In genomic region chr12:116508145-116509121, GRCh38 we compare ENCODE assay signal across 8 cellular contexts. TPM values are rescaled to one million over a fixed set of nuclear protein-coding genes. Genes with fewer than 3 reads are reported as not detected.
DNase-seq lines count a peak whose midpoint lies in the region; ATAC-seq and TF ChIP-seq lines count a peak whose summit lies in the region.

No MANE protein-coding gene starts in this region.

- no peaks in the 10 kb centered on the region for H3K9me3 ChIP-seq in HUES6 (ENCODE audit: control insufficient read depth, insufficient read depth, low read depth, low read length)

- peak; percentile 52 for ATAC-seq in stimulated activated effector memory CD8-positive, alpha-beta T cell treated with anti-CD3 and anti-CD28 coated beads, Interleukin-12 subunit alpha, Interleukin-12 subunit beta, amount 100 ng/mL, for 72 hours
- ATAC-seq in HG03025 (IDR thresholded peaks at IDR 0.05; ENCODE audit: low FRiP score, unreplicated experiment), result no peak

- H3K27me3 ChIP-seq in BJ (ENCODE audit: control insufficient read depth, insufficient read depth, low read length), result no peaks in the 10 kb centered on the region
- no peaks in the 10 kb centered on the region for H3K27me3 ChIP-seq in HUES6 (ENCODE audit: control insufficient read depth, insufficient read depth, low read length)

- no peak overlapping the region for H3K27ac Mint-ChIP-seq in stimulated activated effector memory CD8-positive, alpha-beta T cell treated with anti-CD3 and anti-CD28 coated beads, Interleukin-12 subunit alpha, Interleukin-12 subunit beta, amount 100 ng/mL, for 72 hours

- CTCF ChIA-PET in BJ (lab: Yijun Ruan, JAX), result interaction anchor here (0.6 to 1.4 kb wide), 4 partner anchors 10 to 74 kb away, joined by 3 to 6 read pairs (median 3); no protein-coding TSS in a partner anchor

- peak overlapping the region; percentile 78 for H3K9ac ChIP-seq in HUES6 (ENCODE audit: low read length)

- H3K36me3 Mint-ChIP-seq in stimulated activated effector memory CD8-positive, alpha-beta T cell treated with anti-CD3 and anti-CD28 coated beads, Interleukin-12 subunit alpha, Interleukin-12 subunit beta, amount 100 ng/mL, for 72 hours, result no peaks in the 10 kb centered on the region

- H3K4me1 ChIP-seq in HUES6 (ENCODE audit: control insufficient read depth, insufficient read depth, low read length), result peaks cover 9% of the 10 kb centered on the region

- peaks cover 4% of the 10 kb centered on the region for H3K4me1 Mint-ChIP-seq in stimulated activated effector memory CD8-positive, alpha-beta T cell treated with anti-CD3 and anti-CD28 coated beads, Interleukin-12 subunit alpha, Interleukin-12 subunit beta, amount 100 ng/mL, for 72 hours

- no peak for DNase-seq in BJ (ENCODE audit: low read depth)
- DNase-seq in astrocyte of the hippocampus (ENCODE audit: low read depth, low spot score), result peak; percentile 40
- DNase-seq in kidney glomerular epithelial cell (lab: John Stamatoyannopoulos, UW), result peak; percentile 36
- no peak for DNase-seq in stimulated activated effector memory CD8-positive, alpha-beta T cell treated with anti-CD3 and anti-CD28 coated beads, Interleukin-12 subunit alpha, Interleukin-12 subunit beta, amount 100 ng/mL, for 72 hours (ENCODE audit: low spot score in 2 of 2)
- DNase-seq in NCI-H2081 (lab: John Stamatoyannopoulos, UW), result no peak
- DNase-seq in dedifferentiated amniotic fluid mesenchymal stem cell (ENCODE audit: extremely low spot score), result no peak

- H3K36me3 ChIP-seq in BJ (ENCODE audit: control insufficient read depth, insufficient read depth, low read length) (no peaks in the 10 kb centered on the region), HUES6 (ENCODE audit: control insufficient read depth, insufficient read depth, low read length) (no peaks in the 10 kb centered on the region)

- POLR2A ChIA-PET in BJ (lab: Charles Lee), result no interaction called here

- H3K4me3 Mint-ChIP-seq in stimulated activated effector memory CD8-positive, alpha-beta T cell treated with anti-CD3 and anti-CD28 coated beads, Interleukin-12 subunit alpha, Interleukin-12 subunit beta, amount 100 ng/mL, for 72 hours, result peak overlapping the region; percentile 41

- H3K4me3 ChIP-seq in BJ (ENCODE audit: low read depth, low read length), result peak overlapping the region; percentile 37
- peak overlapping the region; percentile 81 for H3K4me3 ChIP-seq in HUES6 (ENCODE audit: low read depth, low read length)

- no peaks in the 10 kb centered on the region for H3K9me3 Mint-ChIP-seq in stimulated activated effector memory CD8-positive, alpha-beta T cell treated with anti-CD3 and anti-CD28 coated beads, Interleukin-12 subunit alpha, Interleukin-12 subunit beta, amount 100 ng/mL, for 72 hours

- no peak for TF ChIP-seq CTCF in BJ (IDR thresholded peaks at IDR 0.05; ENCODE audit: insufficient read depth, low read depth, low read length)

- peak overlapping the region; percentile 31; the same call in 1 of the 2 replicates for H3K27ac ChIP-seq in HUES6 (ENCODE audit: low read depth, low read length)

RNA-seq across cellular contexts. Expression of gene MAP1LC3B2, which starts 50.7 kb away (rescaled TPM):
- 1.6 and 2.5 TPM in 2 replicates for polyA plus RNA-seq in BJ (2011; rRNA removed)
- 1.1 and 2.2 TPM in 2 replicates for polyA minus RNA-seq in BJ (2011; rRNA and poly(A)+ RNA removed)

Comparison
In these comparisons a context has a peak if more than half of its experiments do, and no peak if none do; other contexts are left out.
1. DNase-seq: peak in astrocyte of the hippocampus (single experiment) and kidney glomerular epithelial cell (single experiment); none in BJ (single experiment), stimulated activated effector memory CD8-positive, alpha-beta T cell treated with anti-CD3 and anti-CD28 coated beads, Interleukin-12 subunit alpha, Interleukin-12 subunit beta, amount 100 ng/mL, for 72 hours (0 of 2), NCI-H2081 (0 of 2) and dedifferentiated amniotic fluid mesenchymal stem cell (single experiment).